In the genomic region with DNA sequence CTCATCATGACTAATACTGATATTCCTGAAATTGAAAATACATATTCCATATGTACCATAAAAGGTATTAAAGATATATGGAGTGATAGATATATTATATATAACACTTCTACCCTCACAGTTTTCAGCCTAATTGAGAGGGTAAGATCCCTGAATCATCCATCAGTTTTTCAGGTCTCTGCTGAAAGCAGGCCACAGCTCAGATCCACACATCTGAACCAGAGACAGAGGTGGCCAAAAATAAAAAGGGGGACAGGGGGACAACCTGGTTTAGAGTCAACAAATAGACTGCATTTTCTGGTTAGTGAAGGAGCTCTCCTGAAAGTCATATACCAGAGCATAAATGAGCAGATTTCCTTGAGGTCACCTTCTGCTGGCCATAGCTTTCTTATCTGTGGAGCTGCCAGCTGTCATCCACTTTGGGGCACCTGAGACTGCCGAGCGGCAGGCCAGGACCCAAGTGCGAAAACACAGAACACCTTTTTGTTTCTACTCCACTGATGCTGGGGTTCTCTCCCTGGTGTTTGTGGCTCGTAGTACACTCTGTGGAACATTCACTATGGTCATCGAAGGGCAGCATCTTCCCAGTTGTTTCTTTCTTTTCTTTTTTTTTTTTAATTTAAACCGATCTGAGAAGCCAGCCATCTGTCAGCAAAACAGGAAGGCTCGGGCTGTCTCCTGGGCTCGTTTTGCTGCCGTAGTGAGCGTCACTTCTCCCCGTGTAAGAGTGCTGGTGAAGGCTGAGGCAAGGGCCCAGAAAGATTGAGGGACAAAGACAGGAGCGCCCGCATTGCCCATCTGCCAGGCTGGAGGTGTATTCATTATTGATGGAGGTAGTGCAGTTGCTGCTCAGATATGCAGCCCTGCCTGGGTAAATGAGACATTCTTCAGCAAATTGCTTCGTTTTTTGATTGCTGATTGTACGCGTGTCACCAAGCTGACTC, we compare ENCODE assay signal across 12 cellular contexts.
DNase-seq lines count a peak whose midpoint lies in the region; ATAC-seq lines count a peak whose summit lies in the region.
"Had no signal": no experiment of that assay in that cellular context is flagged by ENCODE, and none has a peak within 500 bp of the region (broad histone marks: within the 10 kb centered on the region; RNA-seq: fewer than 3 reads in every experiment).

No MANE protein-coding gene starts in this region.

- peak overlapping the region; percentile 99 for H3K27ac Mint-ChIP-seq in activated naive CD4-positive, alpha-beta T cell treated with anti-CD3 and anti-CD28 coated beads, Interleukin-2, amount 10 ng/mL, durations not matched to agents 7 days and 5 days
- peak overlapping the region; percentile 96 for H3K27ac Mint-ChIP-seq in stimulated activated naive B cell treated with anti-CD40 and anti-IgM and Interleukin-4, amounts not matched to agents 10 μg/mL and 1 μg/mL and 100 μg/mL, for 72 hours

- H3K4me3 Mint-ChIP-seq in activated naive CD4-positive, alpha-beta T cell treated with anti-CD3 and anti-CD28 coated beads, Interleukin-2, amount 10 ng/mL, durations not matched to agents 7 days and 5 days: peak overlapping the region; percentile 99
- peak overlapping the region; percentile 74 to 75 for H3K4me3 Mint-ChIP-seq in stimulated activated naive B cell treated with anti-CD40 and anti-IgM and Interleukin-4, amounts not matched to agents 10 μg/mL and 1 μg/mL and 100 μg/mL, for 72 hours

- CTCF ChIA-PET in activated naive CD4-positive, alpha-beta T cell treated with anti-CD3 and anti-CD28 coated beads, Interleukin-2, amount 10 ng/mL, durations not matched to agents 7 days and 5 days (lab: Charles Lee): interaction anchor here (0.6 to 3.6 kb wide), 14 partner anchors 7 to 112 kb away, joined by 3 to 20 read pairs (median 3); partner anchors contain the start of gene IKZF1

- H3K27me3 Mint-ChIP-seq in activated naive CD4-positive, alpha-beta T cell treated with anti-CD3 and anti-CD28 coated beads, Interleukin-2, amount 10 ng/mL, durations not matched to agents 7 days and 5 days: no peaks in the 10 kb centered on the region
- no peaks in the 10 kb centered on the region for H3K27me3 Mint-ChIP-seq in stimulated activated naive B cell treated with anti-CD40 and anti-IgM and Interleukin-4, amounts not matched to agents 10 μg/mL and 1 μg/mL and 100 μg/mL, for 72 hours

- ATAC-seq in HG03439 (IDR thresholded peaks at IDR 0.05; ENCODE audit: unreplicated experiment): peak; percentile 17
- ATAC-seq in stimulated activated naive B cell treated with anti-CD40 and anti-IgM and Interleukin-4, amounts not matched to agents 10 μg/mL and 1 μg/mL and 100 μg/mL, for 72 hours (replicated peaks): peak; percentile 12 to 22

- H3K36me3 Mint-ChIP-seq in activated naive CD4-positive, alpha-beta T cell treated with anti-CD3 and anti-CD28 coated beads, Interleukin-2, amount 10 ng/mL, durations not matched to agents 7 days and 5 days: peaks cover 83% of the 10 kb centered on the region
- H3K36me3 Mint-ChIP-seq in stimulated activated naive B cell treated with anti-CD40 and anti-IgM and Interleukin-4, amounts not matched to agents 10 μg/mL and 1 μg/mL and 100 μg/mL, for 72 hours: peaks cover 39 to 64% of the 10 kb centered on the region in 2 donors

- no peaks in the 10 kb centered on the region for H3K9me3 Mint-ChIP-seq in activated naive CD4-positive, alpha-beta T cell treated with anti-CD3 and anti-CD28 coated beads, Interleukin-2, amount 10 ng/mL, durations not matched to agents 7 days and 5 days
- H3K9me3 Mint-ChIP-seq in stimulated activated naive B cell treated with anti-CD40 and anti-IgM and Interleukin-4, amounts not matched to agents 10 μg/mL and 1 μg/mL and 100 μg/mL, for 72 hours: no peaks in the 10 kb centered on the region

- H3K4me1 Mint-ChIP-seq in activated naive CD4-positive, alpha-beta T cell treated with anti-CD3 and anti-CD28 coated beads, Interleukin-2, amount 10 ng/mL, durations not matched to agents 7 days and 5 days: peaks cover 96% of the 10 kb centered on the region
- H3K4me1 Mint-ChIP-seq in stimulated activated naive B cell treated with anti-CD40 and anti-IgM and Interleukin-4, amounts not matched to agents 10 μg/mL and 1 μg/mL and 100 μg/mL, for 72 hours: peaks cover 70 to 85% of the 10 kb centered on the region in 2 donors

- peak; percentile 29 for DNase-seq in NCI-H82 (lab: John Stamatoyannopoulos, UW)
- DNase-seq in NCI-H82 treated with DMSO at 0.1 percent for 48 hours (lab: John Stamatoyannopoulos, UW; ENCODE audit: unreplicated experiment): no peak
- DNase-seq in activated naive CD4-positive, alpha-beta T cell treated with anti-CD3 and anti-CD28 coated beads, Interleukin-2, amount 10 ng/mL, durations not matched to agents 7 days and 5 days: peak; percentile 61
- no peak for DNase-seq in stimulated activated naive B cell treated with anti-CD40 and anti-IgM and Interleukin-4, amounts not matched to agents 10 μg/mL and 1 μg/mL and 100 μg/mL, for 72 hours
- no peak for DNase-seq in middle frontal gyrus (ENCODE audit: extremely low spot score, low spot score)
- no peak for DNase-seq in anterior cingulate cortex (lab: John Stamatoyannopoulos, UW)
- DNase-seq in NCI-H187 (lab: John Stamatoyannopoulos, UW): no peak
- DNase-seq: 8988T, NCI-H187 treated with DMSO at 0.1 percent for 48 hours, Right ventricle myocardium superior, tibial artery had no signal

Comparison
In these comparisons a context has a peak if more than half of its experiments do, and no peak if none do; other contexts are left out.
1. DNase-seq: peak in NCI-H82 (single experiment) and activated naive CD4-positive, alpha-beta T cell treated with anti-CD3 and anti-CD28 coated beads, Interleukin-2, amount 10 ng/mL, durations not matched to agents 7 days and 5 days (single experiment); none in NCI-H82 treated with DMSO at 0.1 percent for 48 hours (single experiment), stimulated activated naive B cell treated with anti-CD40 and anti-IgM and Interleukin-4, amounts not matched to agents 10 μg/mL and 1 μg/mL and 100 μg/mL, for 72 hours (single experiment), middle frontal gyrus (single experiment), anterior cingulate cortex (0 of 58) and NCI-H187 (0 of 2).